ENCODE assay signal across 15 cellular contexts in the genomic region with DNA sequence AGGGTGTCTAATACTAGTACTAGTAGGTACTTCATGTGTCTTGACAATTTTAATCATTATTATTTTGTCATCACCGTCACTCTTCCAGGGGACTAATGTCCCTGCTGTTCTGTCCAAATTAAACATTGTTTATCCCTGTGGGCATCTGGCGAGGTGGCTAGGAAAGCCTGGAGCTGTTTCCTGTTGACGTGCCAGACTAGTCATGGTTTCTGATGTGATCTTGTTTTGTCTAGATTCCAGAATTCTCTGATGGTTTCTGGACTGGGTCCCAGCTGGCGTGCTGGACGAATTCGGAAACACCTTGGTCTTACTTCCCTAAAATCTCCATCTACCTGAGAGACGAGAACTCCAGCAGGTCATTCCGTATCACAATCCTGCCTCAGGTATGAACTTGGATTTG.
A peak's percentile ranks its signal among the peaks of the same experiment; 100 is the strongest.
DNase-seq lines count a peak whose midpoint lies in the region; TF ChIP-seq lines count a peak whose summit lies in the region.
"Had no signal": no experiment of that assay in that cellular context is flagged by ENCODE, and none has a peak within 500 bp of the region (broad histone marks: within the 10 kb centered on the region; RNA-seq: fewer than 3 reads in every experiment).

No MANE protein-coding gene starts in this region.

- peaks cover 7% of the 10 kb centered on the region for H3K27me3 Mint-ChIP-seq in nephron progenitor cell (ENCODE audit: low read depth, poor library complexity)
- H3K27me3 Mint-ChIP-seq: naive B cell had no signal

- no peak overlapping the region for H3K4me3 Mint-ChIP-seq in nephron progenitor cell
- H3K4me3 Mint-ChIP-seq: activated CD8-positive, alpha-beta T cell treated with anti-CD3 and anti-CD28 coated beads for 36 hours; naive B cell had no signal

- TF ChIP-seq CTCF in epithelial cell of esophagus (IDR thresholded peaks at IDR 0.05; ENCODE audit: insufficient read depth, low read depth, low read length, missing control alignments) (no peak), nephron progenitor cell (IDR thresholded peaks at IDR 0.05) (no peak)

- DNase-seq in AG08396 (ENCODE audit: low spot score) (peak; percentile 38), RPMI7951 (ENCODE audit: low read depth) (peak; percentile 62), epithelial cell of esophagus (ENCODE audit: low read depth) (peak; percentile 42), nephron progenitor cell (no peak), ecto neural progenitor cell (ENCODE audit: low spot score) (no peak), NCI-H1694 (lab: John Stamatoyannopoulos, UW) (no peak)
- DNase-seq in stimulated activated naive CD4-positive, alpha-beta T cell (lab: John Stamatoyannopoulos, UW), result no peak
- no peak for DNase-seq in stimulated activated CD4-positive, alpha-beta T cell treated with anti-CD3 and anti-CD28 coated beads, Interleukin-2, amount 100 ng/mL, for 48 hours
- DNase-seq: activated CD8-positive, alpha-beta T cell treated with anti-CD3 and anti-CD28 coated beads for 36 hours; amygdala; MG63; naive B cell; NK-92 treated with Interleukin-12 subunit alpha and Interleukin-12 subunit beta, amount 100 ng/mL, for 24 hours; retina had no signal

- no peak overlapping the region for H3K4me3 ChIP-seq in epithelial cell of esophagus (ENCODE audit: low read length)
- H3K4me3 ChIP-seq: MG63 had no signal

- peaks cover 80% of the 10 kb centered on the region for H3K36me3 Mint-ChIP-seq in nephron progenitor cell (ENCODE audit: low read depth)

- peaks cover 12% of the 10 kb centered on the region for H3K4me1 Mint-ChIP-seq in nephron progenitor cell

- peaks cover 32% of the 10 kb centered on the region for H3K9me3 Mint-ChIP-seq in nephron progenitor cell
- H3K9me3 Mint-ChIP-seq: activated T-helper 2 cell treated with anti-CD3 and anti-CD28 coated beads, Interferon-gamma antibody, Interleukin-2, Interleukin-4, amounts not matched to agents 10 μg/mL and 5 μg/mL and 100 μg/mL, durations not matched to agents 14 hours and 24 hours and 36 hours had no signal

- H3K27ac Mint-ChIP-seq in nephron progenitor cell, result peak overlapping the region; percentile 17
- H3K27ac Mint-ChIP-seq: activated CD8-positive, alpha-beta T cell treated with anti-CD3 and anti-CD28 coated beads for 36 hours; activated T-helper 2 cell treated with anti-CD3 and anti-CD28 coated beads, Interferon-gamma antibody, Interleukin-2, Interleukin-4, amounts not matched to agents 10 μg/mL and 5 μg/mL and 100 μg/mL, durations not matched to agents 14 hours and 24 hours and 36 hours had no signal

Comparison
In these comparisons a context has a peak if more than half of its experiments do, and no peak if none do; other contexts are left out.
1. DNase-seq: peak in AG08396 (single experiment), RPMI7951 (single experiment) and epithelial cell of esophagus (single experiment); none in nephron progenitor cell (single experiment), stimulated activated naive CD4-positive, alpha-beta T cell (0 of 6), ecto neural progenitor cell (single experiment), stimulated activated CD4-positive, alpha-beta T cell treated with anti-CD3 and anti-CD28 coated beads, Interleukin-2, amount 100 ng/mL, for 48 hours (0 of 2) and NCI-H1694 (single experiment).